ENCODE assay signal across 20 cellular contexts in genomic region chr2:7685342-7686015, GRCh38.
DNase-seq lines count a peak whose midpoint lies in the region; ATAC-seq and TF ChIP-seq lines count a peak whose summit lies in the region.
"Had no signal": no experiment of that assay in that cellular context is flagged by ENCODE, and none has a peak within 500 bp of the region (broad histone marks: within the 10 kb centered on the region; RNA-seq: fewer than 3 reads in every experiment).

No MANE protein-coding gene starts in this region.

- H3K36me3 ChIP-seq in upper lobe of right lung, result no peaks in the 10 kb centered on the region
- H3K36me3 ChIP-seq: cardiac muscle cell, SJSA1, transverse colon had no signal

- peak overlapping the region; percentile 56 for H3K27ac Mint-ChIP-seq in activated naive CD4-positive, alpha-beta T cell treated with anti-CD3 and anti-CD28 coated beads, Interleukin-2, amount 50 U/mL, for 24 hours
- H3K27ac Mint-ChIP-seq in natural killer cell treated with Interleukin-12 subunit alpha and Interleukin-12 subunit beta and Interleukin-15 and Interleukin-18, amount 100 ng/mL, for 72 hours, result peak overlapping the region in 1 of 2 donors; percentile 38
- H3K27ac Mint-ChIP-seq: activated naive CD4-positive, alpha-beta T cell treated with anti-CD3 and anti-CD28 coated beads, Interleukin-2, amount 10 ng/mL, durations not matched to agents 7 days and 5 days; stimulated activated memory B cell treated with anti-CD40 and anti-IgM and Interleukin-4, amounts not matched to agents 10 μg/mL and 1 μg/mL and 100 μg/mL, for 72 hours had no signal

- no peaks in the 10 kb centered on the region for H3K9me3 ChIP-seq in upper lobe of right lung
- H3K9me3 ChIP-seq: SJSA1, transverse colon had no signal

- H3K27ac ChIP-seq in upper lobe of right lung, result no peak overlapping the region
- H3K27ac ChIP-seq: cardiac muscle cell, SJSA1, skin epidermis, transverse colon had no signal

- intact Hi-C loops in upper lobe of right lung (cut with DNase I), result no loop called here

- H3K27me3 Mint-ChIP-seq in activated naive CD4-positive, alpha-beta T cell treated with anti-CD3 and anti-CD28 coated beads, Interleukin-2, amount 50 U/mL, for 24 hours, result no peaks in the 10 kb centered on the region
- no peaks in the 10 kb centered on the region for H3K27me3 Mint-ChIP-seq in natural killer cell treated with Interleukin-12 subunit alpha and Interleukin-12 subunit beta and Interleukin-15 and Interleukin-18, amount 100 ng/mL, for 72 hours
- H3K27me3 Mint-ChIP-seq: activated naive CD4-positive, alpha-beta T cell treated with anti-CD3 and anti-CD28 coated beads, Interleukin-2, amount 10 ng/mL, durations not matched to agents 7 days and 5 days; stimulated activated memory B cell treated with anti-CD40 and anti-IgM and Interleukin-4, amounts not matched to agents 10 μg/mL and 1 μg/mL and 100 μg/mL, for 72 hours had no signal

- TF ChIP-seq CTCF in foreskin fibroblast (IDR thresholded peaks at IDR 0.05; ENCODE audit: low read depth, low read length), result no peak
- TF ChIP-seq CTCF in upper lobe of right lung (IDR thresholded peaks at IDR 0.05), result no peak

- H3K36me3 Mint-ChIP-seq in activated naive CD4-positive, alpha-beta T cell treated with anti-CD3 and anti-CD28 coated beads, Interleukin-2, amount 50 U/mL, for 24 hours, result no peaks in the 10 kb centered on the region
- peaks cover 4% of the 10 kb centered on the region for H3K36me3 Mint-ChIP-seq in natural killer cell treated with Interleukin-12 subunit alpha and Interleukin-12 subunit beta and Interleukin-15 and Interleukin-18, amount 100 ng/mL, for 72 hours
- H3K36me3 Mint-ChIP-seq: activated naive CD4-positive, alpha-beta T cell treated with anti-CD3 and anti-CD28 coated beads, Interleukin-2, amount 10 ng/mL, durations not matched to agents 7 days and 5 days; stimulated activated memory B cell treated with anti-CD40 and anti-IgM and Interleukin-4, amounts not matched to agents 10 μg/mL and 1 μg/mL and 100 μg/mL, for 72 hours had no signal

- ATAC-seq in upper lobe of right lung, result peak; percentile 51
- no peak for ATAC-seq in natural killer cell treated with Interleukin-12 subunit alpha and Interleukin-12 subunit beta and Interleukin-15 and Interleukin-18, amount 100 ng/mL, for 72 hours
- ATAC-seq: stimulated activated memory B cell treated with anti-CD40 and anti-IgM and Interleukin-4, amounts not matched to agents 10 μg/mL and 1 μg/mL and 100 μg/mL, for 72 hours had no signal

- H3K4me3 ChIP-seq in foreskin fibroblast (ENCODE audit: low read depth in 1 of 2, low read length in 2 of 2), result no peak overlapping the region
- H3K4me3 ChIP-seq in upper lobe of right lung, result no peak overlapping the region
- H3K4me3 ChIP-seq: cardiac muscle cell, SJSA1, skin epidermis, transverse colon had no signal

- H3K9me3 Mint-ChIP-seq in activated naive CD4-positive, alpha-beta T cell treated with anti-CD3 and anti-CD28 coated beads, Interleukin-2, amount 50 U/mL, for 24 hours, result no peaks in the 10 kb centered on the region
- H3K9me3 Mint-ChIP-seq in natural killer cell treated with Interleukin-12 subunit alpha and Interleukin-12 subunit beta and Interleukin-15 and Interleukin-18, amount 100 ng/mL, for 72 hours, result peaks cover 8% of the 10 kb centered on the region
- H3K9me3 Mint-ChIP-seq: stimulated activated memory B cell treated with anti-CD40 and anti-IgM and Interleukin-4, amounts not matched to agents 10 μg/mL and 1 μg/mL and 100 μg/mL, for 72 hours had no signal

- DNase-seq in activated naive CD4-positive, alpha-beta T cell (lab: John Stamatoyannopoulos, UW), result no peak
- peak; percentile 27 for DNase-seq in amniotic stem cell (lab: John Stamatoyannopoulos, UW)
- peak; percentile 42 to 84 for DNase-seq in foreskin fibroblast
- no peak for DNase-seq in upper lobe of right lung
- DNase-seq in SIG-M5 (lab: John Stamatoyannopoulos, UW), result no peak
- no peak for DNase-seq in natural killer cell treated with Interleukin-12 subunit alpha and Interleukin-12 subunit beta and Interleukin-15 and Interleukin-18, amount 100 ng/mL, for 72 hours (ENCODE audit: low spot score)
- no peak for DNase-seq in DMS79 (lab: John Stamatoyannopoulos, UW)
- DNase-seq: activated CD4-positive, alpha-beta T cell treated with anti-CD3 and anti-CD28 coated beads for 48 hours; activated CD8-positive, alpha-beta memory T cell treated with anti-CD3 and anti-CD28 coated beads, Interleukin-2, amount 50 U/mL, for 48 hours; activated naive CD4-positive, alpha-beta T cell treated with anti-CD3 and anti-CD28 coated beads, Interleukin-2, amount 10 ng/mL, durations not matched to agents 7 days and 5 days; glutamatergic neuron; NCI-H187; NCI-H524; nucleus accumbens; transverse colon had no signal

- no peaks in the 10 kb centered on the region for H3K4me1 Mint-ChIP-seq in activated naive CD4-positive, alpha-beta T cell treated with anti-CD3 and anti-CD28 coated beads, Interleukin-2, amount 50 U/mL, for 24 hours
- H3K4me1 Mint-ChIP-seq in natural killer cell treated with Interleukin-12 subunit alpha and Interleukin-12 subunit beta and Interleukin-15 and Interleukin-18, amount 100 ng/mL, for 72 hours (ENCODE audit: low read depth in 2 of 2), result peaks cover 11 to 15% of the 10 kb centered on the region in 2 donors
- H3K4me1 Mint-ChIP-seq: activated naive CD4-positive, alpha-beta T cell treated with anti-CD3 and anti-CD28 coated beads, Interleukin-2, amount 10 ng/mL, durations not matched to agents 7 days and 5 days; stimulated activated memory B cell treated with anti-CD40 and anti-IgM and Interleukin-4, amounts not matched to agents 10 μg/mL and 1 μg/mL and 100 μg/mL, for 72 hours had no signal

- no peak overlapping the region for H3K4me3 Mint-ChIP-seq in activated naive CD4-positive, alpha-beta T cell treated with anti-CD3 and anti-CD28 coated beads, Interleukin-2, amount 50 U/mL, for 24 hours
- no peak overlapping the region for H3K4me3 Mint-ChIP-seq in natural killer cell treated with Interleukin-12 subunit alpha and Interleukin-12 subunit beta and Interleukin-15 and Interleukin-18, amount 100 ng/mL, for 72 hours
- H3K4me3 Mint-ChIP-seq: activated naive CD4-positive, alpha-beta T cell treated with anti-CD3 and anti-CD28 coated beads, Interleukin-2, amount 10 ng/mL, durations not matched to agents 7 days and 5 days; stimulated activated memory B cell treated with anti-CD40 and anti-IgM and Interleukin-4, amounts not matched to agents 10 μg/mL and 1 μg/mL and 100 μg/mL, for 72 hours had no signal

- H3K27me3 ChIP-seq in upper lobe of right lung, result no peaks in the 10 kb centered on the region
- H3K27me3 ChIP-seq: cardiac muscle cell, SJSA1, transverse colon had no signal

- no peaks in the 10 kb centered on the region for H3K4me1 ChIP-seq in upper lobe of right lung
- H3K4me1 ChIP-seq: SJSA1, transverse colon had no signal

Comparison
In these comparisons a context has a peak if more than half of its experiments do, and no peak if none do; other contexts are left out.
1. DNase-seq: peak in amniotic stem cell (single experiment) and foreskin fibroblast (2 of 2); none in activated naive CD4-positive, alpha-beta T cell (0 of 4), upper lobe of right lung (single experiment), SIG-M5 (single experiment), natural killer cell treated with Interleukin-12 subunit alpha and Interleukin-12 subunit beta and Interleukin-15 and Interleukin-18, amount 100 ng/mL, for 72 hours (single experiment) and DMS79 (single experiment).